In the genomic region with DNA sequence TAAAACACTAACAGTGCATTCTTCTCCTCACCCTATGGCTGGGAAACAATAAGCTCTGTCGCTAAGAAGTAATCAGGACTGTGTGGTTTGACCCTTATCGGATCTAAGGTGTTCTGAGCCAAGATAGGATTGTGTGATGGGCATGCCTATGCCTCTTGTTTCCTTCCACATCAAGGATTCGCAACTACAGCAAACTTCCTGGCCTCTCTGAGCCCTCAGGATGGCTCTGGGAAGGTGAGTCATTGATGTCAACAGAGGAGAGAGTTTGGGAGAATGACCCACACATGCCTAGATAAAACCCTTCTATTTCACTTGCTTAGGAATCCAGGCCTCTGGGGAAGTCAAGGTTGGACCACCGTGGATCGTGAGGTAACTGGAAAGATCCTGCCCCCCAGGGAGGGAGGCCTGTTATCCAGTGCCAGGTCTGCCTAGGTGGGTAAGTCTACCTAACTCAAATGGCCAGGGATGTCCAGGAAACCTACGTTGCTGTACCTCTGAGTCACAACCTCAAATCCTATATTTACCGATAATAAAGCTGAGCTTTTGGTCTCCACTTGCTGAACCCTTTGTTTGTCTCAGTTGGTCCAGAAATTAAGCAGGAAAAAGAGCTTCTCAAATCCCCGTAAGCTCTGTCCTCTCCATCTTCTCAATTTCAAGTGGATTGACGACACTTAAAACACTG, we compare ENCODE assay signal across 18 cellular contexts. TPM values are rescaled to one million over a fixed set of nuclear protein-coding genes. Genes with fewer than 3 reads are reported as not detected.
DNase-seq lines count a peak whose midpoint lies in the region; ATAC-seq and TF ChIP-seq lines count a peak whose summit lies in the region.
"Had no signal": no experiment of that assay in that cellular context is flagged by ENCODE, and none has a peak within 500 bp of the region (broad histone marks: within the 10 kb centered on the region; RNA-seq: fewer than 3 reads in every experiment).

No MANE protein-coding gene starts in this region.

- WGBS in mesendoderm (ENCODE audit: extremely low coverage, insufficient coverage, low lambda C conversion rate) = no CpG with 5 or more reads among the region's 9 CpGs

- no peak overlapping the region for H3K4me2 ChIP-seq in mesendoderm (ENCODE audit: low read length)

- no peak overlapping the region for H2AK5ac ChIP-seq in mesendoderm (ENCODE audit: low read length)

- H3K23ac ChIP-seq in mesendoderm (ENCODE audit: low read length) = no peak overlapping the region

- no peaks in the 10 kb centered on the region for H3K79me2 ChIP-seq in mesendoderm (ENCODE audit: control insufficient read depth, insufficient read depth, low read length)

- H3K36me3 ChIP-seq in mesendoderm (ENCODE audit: control insufficient read depth, insufficient read depth, low read length) = no peaks in the 10 kb centered on the region

- no peak for ATAC-seq in GM18873 (IDR thresholded peaks at IDR 0.05; ENCODE audit: low FRiP score, unreplicated experiment)
- ATAC-seq: activated CD4-positive, CD25-positive, alpha-beta regulatory T cell treated with anti-CD3 and anti-CD28 coated beads, Interleukin-2, amount 50 U/mL, for 24 hours had no signal

- H3K56ac ChIP-seq in mesendoderm (ENCODE audit: low read length) = peak overlapping the region; percentile 2

- no peak for TF ChIP-seq CTCF in cardiac fibroblast (IDR thresholded peaks at IDR 0.05; ENCODE audit: low read depth, low read length)

- no peaks in the 10 kb centered on the region for H3K79me1 ChIP-seq in mesendoderm (ENCODE audit: low read length)

- H3K27me3 ChIP-seq in mesendoderm (ENCODE audit: insufficient read depth, low read length, poor library complexity) = no peaks in the 10 kb centered on the region
- H3K27me3 ChIP-seq: dorsolateral prefrontal cortex had no signal

- H2BK5ac ChIP-seq in mesendoderm (ENCODE audit: low read length) = no peak overlapping the region

- no peak overlapping the region for H2BK15ac ChIP-seq in mesendoderm (replicated peaks; ENCODE audit: low read depth)

- no peak overlapping the region for H3K4ac ChIP-seq in mesendoderm (ENCODE audit: low read depth, low read length)

- no peak overlapping the region for H4K5ac ChIP-seq in mesendoderm (ENCODE audit: low read length)

- H4K8ac ChIP-seq in mesendoderm (ENCODE audit: low read depth, low read length) = no peak overlapping the region

- peak overlapping the region; percentile 46 for H3K27ac ChIP-seq in mesendoderm (ENCODE audit: low read depth, low read length)

- H3K18ac ChIP-seq in mesendoderm (ENCODE audit: low read length) = no peak overlapping the region

- H3K4me1 ChIP-seq in mesendoderm (ENCODE audit: control insufficient read depth, low read depth, low read length) = peaks cover 8% of the 10 kb centered on the region

- H3K4me3 ChIP-seq in cardiac fibroblast (replicated peaks in 1 of 2; ENCODE audit: low read depth in 2 of 2, low read length in 2 of 2) (no peak overlapping the region), mesendoderm (ENCODE audit: low read length) (no peak overlapping the region)
- H3K4me3 ChIP-seq: dorsolateral prefrontal cortex had no signal

- DNase-seq in ELR (ENCODE audit: low read depth) = peak; percentile 42
- peak; percentile 45 for DNase-seq in M059J (ENCODE audit: low read depth)
- peak; percentile 6 to 36 for DNase-seq in cardiac fibroblast (ENCODE audit: low read depth in 2 of 2)
- DNase-seq in mesendoderm = peak; percentile 91
- no peak for DNase-seq in DMS79 (lab: John Stamatoyannopoulos, UW)
- no peak for DNase-seq in hypothalamus (lab: John Stamatoyannopoulos, UW)
- DNase-seq: activated naive CD8-positive, alpha-beta T cell treated with anti-CD3 and anti-CD28 coated beads for 36 hours; CD4-positive, alpha-beta memory T cell; dorsolateral prefrontal cortex; erythroblast; NCI-H146; NCI-H2171 treated with DMSO at 0.1 percent for 48 hours; NCI-H774; nucleus accumbens; stimulated activated CD8-positive, alpha-beta memory T cell treated with anti-CD3 and anti-CD28 coated beads, Interleukin-4, amount 100 ng/mL, for 48 hours; substantia nigra had no signal

- no peak overlapping the region for H3K9ac ChIP-seq in mesendoderm (ENCODE audit: low read length)

- H2BK120ac ChIP-seq in mesendoderm (ENCODE audit: low read depth, low read length) = no peak overlapping the region

RNA-seq across cellular contexts. Expression of a gene that starts 27.4 kb away (rescaled TPM):
- total RNA-seq in M059J (2014; rRNA removed; shearing (Covaris generic)) = 0.17 and 0.30 TPM in 2 replicates
- polyA plus RNA-seq in mesendoderm (2013, experiment 1 of 2) = 19.2 TPM
- polyA plus RNA-seq in mesendoderm (2013, experiment 2 of 2) = 20.3 TPM

Comparison
In these comparisons a context has a peak if more than half of its experiments do, and no peak if none do; other contexts are left out.
1. DNase-seq: peak in ELR (single experiment), M059J (single experiment), cardiac fibroblast (2 of 2) and mesendoderm (single experiment); none in DMS79 (single experiment) and hypothalamus (0 of 51).